Comparison of ENCODE assay signal across 9 cellular contexts in the genomic region with DNA sequence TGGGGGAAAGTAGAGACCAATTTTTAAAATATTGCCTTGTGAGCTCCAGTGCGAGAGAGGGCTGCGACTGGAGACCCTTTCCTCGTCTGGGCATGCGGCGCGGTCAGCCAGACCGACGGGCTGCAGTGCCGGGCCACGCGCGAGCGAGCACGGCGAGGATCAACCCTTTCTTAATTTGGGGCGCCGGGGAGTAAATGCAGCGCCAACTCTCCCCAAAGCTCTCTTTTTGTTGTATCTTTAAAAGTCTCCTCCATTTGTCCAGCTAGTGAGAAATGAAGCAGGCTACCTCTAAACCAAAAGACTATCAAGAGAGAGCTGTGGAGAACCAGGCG. TPM values are rescaled to one million over a fixed set of nuclear protein-coding genes. Genes with fewer than 3 reads are reported as not detected.
A peak's percentile ranks its signal among the peaks of the same experiment; 100 is the strongest.
DNase-seq lines count a peak whose midpoint lies in the region; ATAC-seq, FAIRE-seq and TF ChIP-seq lines count a peak whose summit lies in the region.
"Had no signal": no experiment of that assay in that cellular context is flagged by ENCODE, and none has a peak within 500 bp of the region (broad histone marks: within the 10 kb centered on the region; RNA-seq: fewer than 3 reads in every experiment).

No MANE protein-coding gene starts in this region.

- no peak for TF ChIP-seq CTCF in SK-N-SH (IDR thresholded peaks at IDR 0.05)
- TF ChIP-seq CTCF in VCaP (conservative IDR thresholded peaks at IDR 0.05): no peak
- no peak for TF ChIP-seq CTCF in fibroblast of villous mesenchyme (IDR thresholded peaks at IDR 0.05; ENCODE audit: insufficient read depth, low read depth, low read length)
- no peak for TF ChIP-seq CTCF in D721Med (IDR thresholded peaks at IDR 0.05; ENCODE audit: insufficient read depth, missing control alignments)

- H3K27me3 ChIP-seq in SK-N-SH (ENCODE audit: insufficient read depth): no peaks in the 10 kb centered on the region

- DNase-seq in SK-N-SH (no peak), fibroblast of villous mesenchyme (ENCODE audit: low read depth) (no peak), D721Med (ENCODE audit: insufficient read length, low spot score) (no peak), RPMI8226 (no peak)

- H3K4me1 Mint-ChIP-seq in stimulated activated memory B cell treated with anti-CD40 and anti-IgM and Interleukin-4, amounts not matched to agents 10 μg/mL and 1 μg/mL and 100 μg/mL, for 72 hours: peaks cover 46% of the 10 kb centered on the region

- peaks cover 9 to 12% of the 10 kb centered on the region in 2 experiments; a peak in 3 of 4 replicates for H3K4me1 ChIP-seq in SK-N-SH (ENCODE audit: control insufficient read depth in 1 of 2, insufficient read depth in 2 of 2, low read depth in 1 of 2, low read length in 1 of 2)

- peak overlapping the region; percentile 86 for H3K4me2 ChIP-seq in SK-N-SH

- POLR2A ChIA-PET in SK-N-SH (lab: Yijun Ruan, JAX): no interaction called here

- TF ChIP-seq EP300 in SK-N-SH (IDR thresholded peaks at IDR 0.05; ENCODE audit: borderline replicate concordance in 1 of 2, low read depth in 1 of 2, low read length in 1 of 2): no peak

- H3K9ac ChIP-seq in SK-N-SH: peak overlapping the region; percentile 94
- H3K9ac ChIP-seq: BLaER1 treated with 17β-estradiol and CSF1 and Interleukin-3, amounts not matched to agents 10 nM and 100 nM had no signal

- no peaks in the 10 kb centered on the region for H3K9me2 ChIP-seq in SK-N-SH

- no peaks in the 10 kb centered on the region for H3K36me3 Mint-ChIP-seq in stimulated activated memory B cell treated with anti-CD40 and anti-IgM and Interleukin-4, amounts not matched to agents 10 μg/mL and 1 μg/mL and 100 μg/mL, for 72 hours

- peaks cover 29 to 40% of the 10 kb centered on the region in 2 experiments for H3K36me3 ChIP-seq in SK-N-SH (replicated peaks in 1 of 2; ENCODE audit: control insufficient read depth in 1 of 2, insufficient read depth in 2 of 2, low read length in 1 of 2)
- H3K36me3 ChIP-seq: BLaER1 treated with 17β-estradiol and CSF1 and Interleukin-3, amounts not matched to agents 10 nM and 100 nM had no signal

- no peaks in the 10 kb centered on the region for H3K9me3 ChIP-seq in SK-N-SH

- no peak for FAIRE-seq in D721Med (lab: Jason Lieb, UNC)

- no peak overlapping the region for H3K27ac Mint-ChIP-seq in stimulated activated memory B cell treated with anti-CD40 and anti-IgM and Interleukin-4, amounts not matched to agents 10 μg/mL and 1 μg/mL and 100 μg/mL, for 72 hours

- H3K4me3 Mint-ChIP-seq in stimulated activated memory B cell treated with anti-CD40 and anti-IgM and Interleukin-4, amounts not matched to agents 10 μg/mL and 1 μg/mL and 100 μg/mL, for 72 hours: peak overlapping the region; percentile 57

- H3K27ac ChIP-seq in SK-N-SH (ENCODE audit: low read depth in 2 of 2, low read length in 1 of 2): peak overlapping the region; percentile 71 to 87; a peak in 3 of 4 replicates
- peak overlapping the region; percentile 64 for H3K27ac ChIP-seq in VCaP
- H3K27ac ChIP-seq: BLaER1 treated with 17β-estradiol and CSF1 and Interleukin-3, amounts not matched to agents 10 nM and 100 nM had no signal

- no peaks in the 10 kb centered on the region for H3K9me3 Mint-ChIP-seq in stimulated activated memory B cell treated with anti-CD40 and anti-IgM and Interleukin-4, amounts not matched to agents 10 μg/mL and 1 μg/mL and 100 μg/mL, for 72 hours

- no peak overlapping the region for H2AFZ ChIP-seq in SK-N-SH (ENCODE audit: low read depth)

- 14% methylated on average over 19 of the region's 19 CpGs for WGBS in SK-N-SH (ENCODE audit: low lambda C conversion rate)

- H3K4me3 ChIP-seq in SK-N-SH (ENCODE audit: low read depth in 2 of 2, low read length in 1 of 2): peak overlapping the region; percentile 61 to 74
- peak overlapping the region; percentile 55 for H3K4me3 ChIP-seq in fibroblast of villous mesenchyme (ENCODE audit: low read depth, low read length)

- H3K79me2 ChIP-seq in SK-N-SH (ENCODE audit: insufficient read depth): peaks cover 84% of the 10 kb centered on the region

- H4K20me1 ChIP-seq in SK-N-SH (ENCODE audit: insufficient read depth): peaks cover 48% of the 10 kb centered on the region

- H3K27me3 Mint-ChIP-seq in stimulated activated memory B cell treated with anti-CD40 and anti-IgM and Interleukin-4, amounts not matched to agents 10 μg/mL and 1 μg/mL and 100 μg/mL, for 72 hours: peaks cover 99% of the 10 kb centered on the region

- peaks cover 22% of the 10 kb centered on the region for H3F3A ChIP-seq in SK-N-SH (replicated peaks; ENCODE audit: insufficient read depth)

- no peak for TF ChIP-seq RAD21 in SK-N-SH (IDR thresholded peaks at IDR 0.05; ENCODE audit: low read length)

- CTCF ChIA-PET in SK-N-SH (lab: Yijun Ruan, JAX): interaction anchor here (0.6 kb wide), 1 partner anchor 1141 kb away, joined by 3 read pairs; no protein-coding TSS in a partner anchor

- ATAC-seq in SK-N-SH treated with all-trans-retinoic acid at 6 μM for 48 hours: no peak
- ATAC-seq in stimulated activated memory B cell treated with anti-CD40 and anti-IgM and Interleukin-4, amounts not matched to agents 10 μg/mL and 1 μg/mL and 100 μg/mL, for 72 hours: no peak
- no peak for ATAC-seq in GM18873 (IDR thresholded peaks at IDR 0.05; ENCODE audit: low FRiP score, unreplicated experiment)

TF ChIP-seq in SK-N-SH, 30 proteins besides CTCF, POLR2A, EP300 and RAD21:
- 0 out of 2 replicates have a peak, but pooled peaks have one; percentile 6 for TF ChIP-seq POLR2AphosphoS5 (IDR thresholded peaks at IDR 0.05; ENCODE audit: low read depth, low read length)
- TF ChIP-seq MEF2A (IDR thresholded peaks at IDR 0.05; ENCODE audit: borderline replicate concordance, low read depth): no peak

TF ChIP-seq in SK-N-SH treated with all-trans-retinoic acid at 6 μM for 48 hours, 23 proteins besides CTCF, POLR2A, EP300 and RAD21 (continues in another document):
- TF ChIP-seq ZC3H10 (CRISPR knock-in tag; IDR thresholded peaks at IDR 0.05) (no peak), CSDC2 (CRISPR knock-in tag; IDR thresholded peaks at IDR 0.05) (no peak), OSR1 (CRISPR knock-in tag; IDR thresholded peaks at IDR 0.05) (no peak), ZNF70 (CRISPR knock-in tag; IDR thresholded peaks at IDR 0.05) (no peak), ZNF8 (CRISPR knock-in tag; IDR thresholded peaks at IDR 0.05) (no peak), ISL1 (CRISPR knock-in tag; IDR thresholded peaks at IDR 0.05) (no peak), ZNF565 (CRISPR knock-in tag; conservative IDR thresholded peaks at IDR 0.05; ENCODE audit: low read depth) (no peak), ESRRG (CRISPR knock-in tag; IDR thresholded peaks at IDR 0.05) (no peak), TOX (CRISPR knock-in tag; IDR thresholded peaks at IDR 0.05; ENCODE audit: borderline replicate concordance) (no peak), BACH2 (CRISPR knock-in tag; IDR thresholded peaks at IDR 0.05; ENCODE audit: borderline replicate concordance) (no peak), PPARA (CRISPR knock-in tag; IDR thresholded peaks at IDR 0.05; ENCODE audit: borderline replicate concordance) (no peak)
- TF ChIP-seq, protein P1, sequence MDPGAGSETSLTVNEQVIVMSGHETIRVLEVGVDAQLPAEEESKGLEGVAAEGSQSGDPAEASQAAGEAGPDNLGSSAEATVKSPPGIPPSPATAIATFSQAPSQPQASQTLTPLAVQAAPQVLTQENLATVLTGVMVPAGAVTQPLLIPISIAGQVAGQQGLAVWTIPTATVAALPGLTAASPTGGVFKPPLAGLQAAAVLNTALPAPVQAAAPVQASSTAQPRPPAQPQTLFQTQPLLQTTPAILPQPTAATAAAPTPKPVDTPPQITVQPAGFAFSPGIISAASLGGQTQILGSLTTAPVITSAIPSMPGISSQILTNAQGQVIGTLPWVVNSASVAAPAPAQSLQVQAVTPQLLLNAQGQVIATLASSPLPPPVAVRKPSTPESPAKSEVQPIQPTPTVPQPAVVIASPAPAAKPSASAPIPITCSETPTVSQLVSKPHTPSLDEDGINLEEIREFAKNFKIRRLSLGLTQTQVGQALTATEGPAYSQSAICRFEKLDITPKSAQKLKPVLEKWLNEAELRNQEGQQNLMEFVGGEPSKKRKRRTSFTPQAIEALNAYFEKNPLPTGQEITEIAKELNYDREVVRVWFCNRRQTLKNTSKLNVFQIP (CRISPR knock-in tag; IDR thresholded peaks at IDR 0.05; ENCODE audit: borderline replicate concordance, low read depth): no peak
- TF ChIP-seq, protein P2, sequence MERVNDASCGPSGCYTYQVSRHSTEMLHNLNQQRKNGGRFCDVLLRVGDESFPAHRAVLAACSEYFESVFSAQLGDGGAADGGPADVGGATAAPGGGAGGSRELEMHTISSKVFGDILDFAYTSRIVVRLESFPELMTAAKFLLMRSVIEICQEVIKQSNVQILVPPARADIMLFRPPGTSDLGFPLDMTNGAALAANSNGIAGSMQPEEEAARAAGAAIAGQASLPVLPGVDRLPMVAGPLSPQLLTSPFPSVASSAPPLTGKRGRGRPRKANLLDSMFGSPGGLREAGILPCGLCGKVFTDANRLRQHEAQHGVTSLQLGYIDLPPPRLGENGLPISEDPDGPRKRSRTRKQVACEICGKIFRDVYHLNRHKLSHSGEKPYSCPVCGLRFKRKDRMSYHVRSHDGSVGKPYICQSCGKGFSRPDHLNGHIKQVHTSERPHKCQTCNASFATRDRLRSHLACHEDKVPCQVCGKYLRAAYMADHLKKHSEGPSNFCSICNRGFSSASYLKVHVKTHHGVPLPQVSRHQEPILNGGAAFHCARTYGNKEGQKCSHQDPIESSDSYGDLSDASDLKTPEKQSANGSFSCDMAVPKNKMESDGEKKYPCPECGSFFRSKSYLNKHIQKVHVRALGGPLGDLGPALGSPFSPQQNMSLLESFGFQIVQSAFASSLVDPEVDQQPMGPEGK (CRISPR knock-in tag; IDR thresholded peaks at IDR 0.05; ENCODE audit: borderline replicate concordance): no peak
- TF ChIP-seq, protein P3, sequence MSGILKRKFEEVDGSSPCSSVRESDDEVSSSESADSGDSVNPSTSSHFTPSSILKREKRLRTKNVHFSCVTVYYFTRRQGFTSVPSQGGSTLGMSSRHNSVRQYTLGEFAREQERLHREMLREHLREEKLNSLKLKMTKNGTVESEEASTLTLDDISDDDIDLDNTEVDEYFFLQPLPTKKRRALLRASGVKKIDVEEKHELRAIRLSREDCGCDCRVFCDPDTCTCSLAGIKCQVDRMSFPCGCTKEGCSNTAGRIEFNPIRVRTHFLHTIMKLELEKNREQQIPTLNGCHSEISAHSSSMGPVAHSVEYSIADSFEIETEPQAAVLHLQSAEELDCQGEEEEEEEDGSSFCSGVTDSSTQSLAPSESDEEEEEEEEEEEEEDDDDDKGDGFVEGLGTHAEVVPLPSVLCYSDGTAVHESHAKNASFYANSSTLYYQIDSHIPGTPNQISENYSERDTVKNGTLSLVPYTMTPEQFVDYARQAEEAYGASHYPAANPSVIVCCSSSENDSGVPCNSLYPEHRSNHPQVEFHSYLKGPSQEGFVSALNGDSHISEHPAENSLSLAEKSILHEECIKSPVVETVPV (CRISPR knock-in tag; IDR thresholded peaks at IDR 0.05): no peak

RNA-seq across cellular contexts. Expression of a gene that starts 1.5 kb away (rescaled TPM):
- 31.2 and 52.1 TPM in 2 replicates for polyA plus RNA-seq in SK-N-SH (2012; rRNA removed)
- polyA plus RNA-seq in SK-N-SH (2012; cell fraction: cytosol; rRNA removed): 34.8 and 43.7 TPM in 2 replicates
- 42.7 and 45.1 TPM in 2 replicates for polyA plus RNA-seq in SK-N-SH (2012; cell fraction: nucleus; rRNA removed)
- under 0.01 and 0.64 TPM in 2 replicates for total RNA-seq in fibroblast of villous mesenchyme
